7 cellular contexts compared by ENCODE assay signal in the genomic region with DNA sequence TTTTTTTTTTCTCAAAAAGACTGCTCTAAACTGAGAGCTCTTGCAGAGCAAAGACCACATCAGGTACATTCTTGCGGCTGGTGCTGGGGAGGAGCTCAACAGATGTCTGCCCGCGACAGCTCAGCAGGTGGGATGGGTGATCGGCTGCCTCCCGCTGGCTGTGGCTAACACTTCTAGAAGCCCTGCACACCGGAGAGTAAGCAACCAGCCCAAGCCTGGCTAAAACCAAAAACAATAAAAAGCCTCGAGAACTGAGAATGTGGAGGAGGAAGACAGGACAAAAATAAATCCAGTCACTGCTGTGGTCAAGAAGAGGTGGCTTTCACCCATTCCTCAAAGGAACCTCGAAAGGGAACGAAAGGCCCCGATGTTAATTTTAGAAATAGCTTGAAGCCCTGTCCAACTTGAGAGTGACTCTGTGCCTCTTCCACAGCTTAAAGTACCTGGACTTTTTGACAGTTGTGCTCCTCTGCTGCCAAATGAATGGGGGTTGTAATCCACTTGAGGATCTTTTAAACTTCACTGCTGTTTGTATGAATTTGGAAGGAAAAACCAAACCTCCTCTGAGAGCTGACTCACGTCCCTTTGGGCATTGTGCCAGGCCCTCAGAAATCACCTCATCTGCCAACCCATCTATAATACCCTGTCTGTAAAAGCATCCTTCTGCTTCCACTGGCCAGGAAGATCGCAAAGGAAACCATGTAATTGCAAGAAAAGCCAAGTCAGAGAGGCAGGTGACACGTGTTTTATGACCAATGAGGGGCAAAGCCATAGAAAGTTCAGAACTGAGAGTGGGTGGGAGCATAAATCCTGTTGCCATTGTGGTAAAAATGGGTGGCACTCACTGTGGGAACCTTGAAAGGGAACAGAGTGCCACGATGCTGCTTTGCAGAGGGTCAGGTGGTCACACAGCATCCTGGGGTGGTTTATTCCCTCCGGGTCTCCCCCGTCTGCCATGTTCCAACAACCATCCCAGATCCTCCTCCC.
DNase-seq lines count a peak whose midpoint lies in the region; ATAC-seq lines count a peak whose summit lies in the region.

No MANE protein-coding gene starts in this region.

- ATAC-seq in GM18870 (IDR thresholded peaks at IDR 0.05; ENCODE audit: unreplicated experiment) (peak; percentile 50), HG02938 (IDR thresholded peaks at IDR 0.05; ENCODE audit: unreplicated experiment) (peak; percentile 78), left ventricle myocardium superior (peak; percentile 36)

- DNase-seq in NCI-H226: peak; percentile 61
- DNase-seq in activated CD8-positive, alpha-beta memory T cell treated with anti-CD3 and anti-CD28 coated beads, Interleukin-2, amount 50 U/mL, for 4 hours: peak; percentile 81
- no peak for DNase-seq in left ventricle myocardium superior
- peak; percentile 72 for DNase-seq in stimulated activated naive CD4-positive, alpha-beta T cell treated with Interleukin-2 at 50 U/mL for 16 hours (lab: John Stamatoyannopoulos, UW)
- no peak for DNase-seq in NCI-H526 treated with DMSO at 0.1 percent for 48 hours (lab: John Stamatoyannopoulos, UW)

- intact Hi-C loops in left ventricle myocardium superior (cut with micrococcal nuclease): no loop called here

Comparison
In these comparisons a context has a peak if more than half of its experiments do, and no peak if none do; other contexts are left out.
1. DNase-seq: peak in NCI-H226 (single experiment), activated CD8-positive, alpha-beta memory T cell treated with anti-CD3 and anti-CD28 coated beads, Interleukin-2, amount 50 U/mL, for 4 hours (single experiment) and stimulated activated naive CD4-positive, alpha-beta T cell treated with Interleukin-2 at 50 U/mL for 16 hours (single experiment); none in left ventricle myocardium superior (single experiment) and NCI-H526 treated with DMSO at 0.1 percent for 48 hours (single experiment).
2. Peak in every context shown above with its lines, with median percentiles within 50 percentile points of each other: ATAC-seq.